ENCODE assay signal across 1 cellular context in genomic region chr9:115946530-115946929, GRCh38.
TF ChIP-seq lines count a peak whose summit lies in the region.

No MANE protein-coding gene starts in this region.

TF ChIP-seq in HEK293, 187 proteins besides CTCF, POLR2A, EP300 and RAD21 (continued from another document):
- TF ChIP-seq, protein P1, sequence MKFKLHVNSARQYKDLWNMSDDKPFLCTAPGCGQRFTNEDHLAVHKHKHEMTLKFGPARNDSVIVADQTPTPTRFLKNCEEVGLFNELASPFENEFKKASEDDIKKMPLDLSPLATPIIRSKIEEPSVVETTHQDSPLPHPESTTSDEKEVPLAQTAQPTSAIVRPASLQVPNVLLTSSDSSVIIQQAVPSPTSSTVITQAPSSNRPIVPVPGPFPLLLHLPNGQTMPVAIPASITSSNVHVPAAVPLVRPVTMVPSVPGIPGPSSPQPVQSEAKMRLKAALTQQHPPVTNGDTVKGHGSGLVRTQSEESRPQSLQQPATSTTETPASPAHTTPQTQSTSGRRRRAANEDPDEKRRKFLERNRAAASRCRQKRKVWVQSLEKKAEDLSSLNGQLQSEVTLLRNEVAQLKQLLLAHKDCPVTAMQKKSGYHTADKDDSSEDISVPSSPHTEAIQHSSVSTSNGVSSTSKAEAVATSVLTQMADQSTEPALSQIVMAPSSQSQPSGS (tag by site-specific recombination; IDR thresholded peaks at IDR 0.05; ENCODE audit: low read depth): 0 out of 2 replicates have a peak, but pooled peaks have one; percentile 5
